Comparison of ENCODE assay signal across 25 cellular contexts in the genomic region with DNA sequence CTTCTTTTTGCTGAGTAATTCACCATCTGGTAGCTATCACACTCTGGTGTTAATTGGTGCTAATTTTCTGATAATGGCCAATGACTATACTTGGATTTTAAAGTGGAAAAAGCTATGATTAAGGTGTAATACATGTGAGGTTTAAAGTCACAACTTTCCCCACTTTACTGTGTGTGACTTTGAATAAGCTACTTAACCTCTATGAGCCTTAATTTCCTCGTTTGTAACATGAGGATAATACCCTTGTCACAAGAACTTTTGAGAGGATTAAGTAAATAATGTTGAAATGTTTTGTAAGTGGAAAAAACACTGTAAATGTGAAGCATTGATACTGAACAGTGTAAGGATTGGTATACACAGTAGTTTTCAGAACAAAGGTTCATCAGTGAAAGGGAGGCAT.
"Had no signal": no experiment of that assay in that cellular context is flagged by ENCODE, and none has a peak within 500 bp of the region (broad histone marks: within the 10 kb centered on the region; RNA-seq: fewer than 3 reads in every experiment).

No MANE protein-coding gene starts in this region.

- H3K79me2 ChIP-seq: parathyroid adenoma had no signal

- H3K4me3 ChIP-seq: esophagus muscularis mucosa, gastroesophageal sphincter, left ventricle myocardium inferior, lower lobe of right lung, prostate gland, spleen, testis, tibial nerve had no signal

- H3K27ac Mint-ChIP-seq: dendritic cell treated with granulocyte-macrophage colony-stimulating factor and Interleukin-4, amounts not matched to agents 40 ng/mL and 50 ng/mL, for 4 days; effector memory CD8-positive, alpha-beta T cell; immature natural killer cell; memory B cell; natural killer cell treated with Interleukin-12 subunit alpha and Interleukin-12 subunit beta and Interleukin-15 and Interleukin-18, amount 100 ng/mL, for 72 hours; stimulated activated naive B cell treated with anti-CD40 and anti-IgM and Interleukin-4, amounts not matched to agents 10 μg/mL and 1 μg/mL and 100 μg/mL, for 72 hours; stimulated activated naive CD8-positive, alpha-beta T cell treated with anti-CD3 and anti-CD28 coated beads, Interleukin-15, amount 100 ng/mL, for 72 hours had no signal

- H3K4me1 ChIP-seq: esophagus muscularis mucosa, gastroesophageal sphincter, left ventricle myocardium inferior, lower lobe of right lung, parathyroid adenoma, prostate gland, spleen, testis, tibial nerve had no signal

- H3K36me3 Mint-ChIP-seq: immature natural killer cell; memory B cell; natural killer cell treated with Interleukin-12 subunit alpha and Interleukin-12 subunit beta and Interleukin-15 and Interleukin-18, amount 100 ng/mL, for 72 hours; stimulated activated naive B cell treated with anti-CD40 and anti-IgM and Interleukin-4, amounts not matched to agents 10 μg/mL and 1 μg/mL and 100 μg/mL, for 72 hours had no signal

- H3K27me3 Mint-ChIP-seq: dendritic cell treated with granulocyte-macrophage colony-stimulating factor and Interleukin-4, amounts not matched to agents 40 ng/mL and 50 ng/mL, for 4 days; memory B cell; stimulated activated naive B cell treated with anti-CD40 and anti-IgM and Interleukin-4, amounts not matched to agents 10 μg/mL and 1 μg/mL and 100 μg/mL, for 72 hours had no signal

- ATAC-seq: effector memory CD8-positive, alpha-beta T cell; gastroesophageal sphincter; natural killer cell treated with Interleukin-12 subunit alpha and Interleukin-12 subunit beta and Interleukin-15 and Interleukin-18, amount 100 ng/mL, for 72 hours; sciatic nerve; stimulated activated naive B cell treated with anti-CD40 and anti-IgM and Interleukin-4, amounts not matched to agents 10 μg/mL and 1 μg/mL and 100 μg/mL, for 72 hours; stimulated activated naive CD8-positive, alpha-beta T cell treated with anti-CD3 and anti-CD28 coated beads, Interleukin-15, amount 100 ng/mL, for 72 hours had no signal

- H3K36me3 ChIP-seq: left ventricle myocardium inferior, lower lobe of right lung, prostate gland, spleen, tibial nerve had no signal

- DNase-seq: effector memory CD8-positive, alpha-beta T cell; immature natural killer cell; left ventricle myocardium inferior; lower lobe of right lung; midbrain; retina; spleen; stimulated activated CD4-positive, alpha-beta T cell treated with anti-CD3 and anti-CD28 coated beads, Interleukin-15, amount 100 ng/mL, for 24 hours; stimulated activated CD4-positive, alpha-beta T cell treated with anti-CD3 and anti-CD28 coated beads, Interleukin-1b, Interleukin-23, amount 100 ng/mL, for 48 hours; stimulated activated CD4-positive, alpha-beta T cell treated with anti-CD3 and anti-CD28 coated beads, Interleukin-4, amount 100 ng/mL, for 24 hours; stimulated activated naive B cell treated with anti-CD40 and anti-IgM and Interleukin-4, amounts not matched to agents 10 μg/mL and 1 μg/mL and 100 μg/mL, for 72 hours; stimulated activated naive CD8-positive, alpha-beta T cell treated with anti-CD3 and anti-CD28 coated beads, Interleukin-15, amount 100 ng/mL, for 72 hours; testis had no signal

- H3K4me1 Mint-ChIP-seq: immature natural killer cell; memory B cell; stimulated activated naive B cell treated with anti-CD40 and anti-IgM and Interleukin-4, amounts not matched to agents 10 μg/mL and 1 μg/mL and 100 μg/mL, for 72 hours; stimulated activated naive CD8-positive, alpha-beta T cell treated with anti-CD3 and anti-CD28 coated beads, Interleukin-15, amount 100 ng/mL, for 72 hours had no signal

- FAIRE-seq: colon, keratinocyte had no signal

- H3K4me3 Mint-ChIP-seq: dendritic cell treated with granulocyte-macrophage colony-stimulating factor and Interleukin-4, amounts not matched to agents 40 ng/mL and 50 ng/mL, for 4 days; effector memory CD8-positive, alpha-beta T cell; immature natural killer cell; memory B cell; natural killer cell treated with Interleukin-12 subunit alpha and Interleukin-12 subunit beta and Interleukin-15 and Interleukin-18, amount 100 ng/mL, for 72 hours; stimulated activated naive B cell treated with anti-CD40 and anti-IgM and Interleukin-4, amounts not matched to agents 10 μg/mL and 1 μg/mL and 100 μg/mL, for 72 hours; stimulated activated naive CD8-positive, alpha-beta T cell treated with anti-CD3 and anti-CD28 coated beads, Interleukin-15, amount 100 ng/mL, for 72 hours had no signal

- H3K9me3 ChIP-seq: lower lobe of right lung, prostate gland, testis had no signal

- H3K27ac ChIP-seq: epithelial cell of prostate, esophagus muscularis mucosa, gastroesophageal sphincter, left ventricle myocardium inferior, lower lobe of right lung, parathyroid adenoma, prostate gland, spleen, testis, tibial nerve had no signal

- H3K27me3 ChIP-seq: esophagus muscularis mucosa, gastroesophageal sphincter, spleen, testis, tibial nerve had no signal

- H2AFZ ChIP-seq: parathyroid adenoma had no signal

- H3K9ac ChIP-seq: parathyroid adenoma had no signal
